Comparison of ENCODE assay signal across 1 cellular context in genomic region chr2:85549095-85549494, GRCh38.
TF ChIP-seq lines count a peak whose summit lies in the region.

No MANE protein-coding gene starts in this region.

TF ChIP-seq in HepG2, 621 proteins besides CTCF, POLR2A, EP300 and RAD21:
- peak; percentile 53 for TF ChIP-seq RBM22 (optimal IDR thresholded peaks at IDR 0.05; ENCODE audit: low read length)
- no peak for TF ChIP-seq ZNF292 (CRISPR knock-in tag; IDR thresholded peaks at IDR 0.05; ENCODE audit: borderline replicate concordance, low read depth)
TF ChIP-seq in HepG2: peak in this region for 1.
